Comparison of ENCODE assay signal across 8 cellular contexts in the genomic region with DNA sequence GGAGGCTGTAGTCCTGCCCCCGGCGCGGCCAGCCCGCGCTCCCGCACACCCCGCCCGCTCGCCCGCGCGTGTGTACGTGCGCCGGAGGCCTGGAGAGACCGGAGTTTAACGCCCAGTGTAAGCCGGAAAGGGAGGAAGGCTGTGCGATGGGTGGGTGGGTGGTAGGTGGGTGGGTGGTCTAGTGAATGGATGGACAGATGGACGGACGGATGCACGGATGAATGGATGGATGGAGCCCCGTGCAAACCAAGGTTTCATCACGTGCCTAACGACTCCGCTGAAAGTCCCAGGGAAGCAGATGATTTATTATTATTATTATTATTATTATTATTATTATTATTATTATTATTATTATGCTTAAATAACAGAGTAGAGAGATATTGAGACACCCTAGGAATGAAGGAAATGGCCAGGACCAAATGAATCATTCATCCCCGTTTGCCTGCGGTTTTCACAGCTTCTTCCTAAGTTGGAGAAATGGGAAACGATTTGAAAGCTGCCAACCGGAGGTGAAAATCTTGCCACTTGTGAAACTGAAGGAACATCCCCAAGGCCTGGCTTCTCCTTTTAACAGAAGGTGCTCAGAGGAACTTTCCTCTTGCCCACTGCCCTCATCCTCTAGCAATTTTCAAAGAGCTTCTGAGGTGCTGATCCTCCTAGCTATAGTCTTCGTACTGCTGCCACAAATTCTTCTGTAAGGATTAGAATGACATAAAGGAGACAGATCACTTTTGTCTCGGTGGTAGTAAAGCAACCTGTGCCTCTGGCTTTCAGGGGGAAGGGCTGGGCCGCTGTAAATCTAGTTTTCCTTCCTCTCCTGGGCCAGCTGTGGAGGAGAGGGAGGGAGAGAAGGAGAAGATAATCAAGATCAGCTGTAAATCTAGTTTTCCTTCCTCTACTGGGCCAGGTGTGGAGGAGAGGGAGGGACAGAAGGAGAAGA. TPM values are rescaled to one million over a fixed set of nuclear protein-coding genes. Genes with fewer than 3 reads are reported as not detected.
DNase-seq lines count a peak whose midpoint lies in the region; ATAC-seq and TF ChIP-seq lines count a peak whose summit lies in the region.

No MANE protein-coding gene starts in this region.

- intact Hi-C loops in activated CD4-positive, alpha-beta T cell treated with anti-CD3 and anti-CD28 coated beads, Interleukin-2, amount 10 ng/mL, durations not matched to agents 24 days and 14 days (cut with micrococcal nuclease): no loop called here
- intact Hi-C loops in activated B cell treated with CpG ODN at 0.5 μM for 24 hours (cut with micrococcal nuclease): loop anchor here (5.0 kb wide), 1 partner anchor 40 kb away; no protein-coding TSS in a partner anchor

- CTCF ChIA-PET in activated B cell treated with CpG ODN at 0.5 μM for 24 hours (lab: Charles Lee): no interaction called here

- no peak overlapping the region for H3K27ac ChIP-seq in suprapubic skin

- no peak for ATAC-seq in activated B cell treated with CpG ODN at 0.5 μM for 24 hours (ENCODE audit: low read depth)
- no peak for ATAC-seq in GM18498 (IDR thresholded peaks at IDR 0.05; ENCODE audit: unreplicated experiment)

- H3K9me3 ChIP-seq in iPS-18c (ENCODE audit: control insufficient read depth, insufficient read depth, low read length): no peaks in the 10 kb centered on the region
- H3K9me3 ChIP-seq in suprapubic skin: no peaks in the 10 kb centered on the region

- no peaks in the 10 kb centered on the region for H3K36me3 Mint-ChIP-seq in activated CD4-positive, alpha-beta T cell treated with anti-CD3 and anti-CD28 coated beads, Interleukin-2, amount 10 ng/mL, durations not matched to agents 24 days and 14 days (ENCODE audit: low read depth)
- no peaks in the 10 kb centered on the region for H3K36me3 Mint-ChIP-seq in activated B cell treated with CpG ODN at 0.5 μM for 24 hours (ENCODE audit: low read depth)

- peak overlapping the region; percentile 8 for H3K4me3 Mint-ChIP-seq in activated CD4-positive, alpha-beta T cell treated with anti-CD3 and anti-CD28 coated beads, Interleukin-2, amount 10 ng/mL, durations not matched to agents 24 days and 14 days
- peak overlapping the region; percentile 80 for H3K4me3 Mint-ChIP-seq in activated B cell treated with CpG ODN at 0.5 μM for 24 hours

- H3K36me3 ChIP-seq in suprapubic skin: no peaks in the 10 kb centered on the region

- TF ChIP-seq CTCF in activated B cell treated with CpG ODN at 0.5 μM for 24 hours (IDR thresholded peaks at IDR 0.05) (no peak), suprapubic skin (IDR thresholded peaks at IDR 0.05) (no peak)

- whole genome bisulfite sequencing in suprapubic skin: 8% methylated on average over 24 of the region's 33 CpGs

- POLR2A ChIA-PET in activated B cell treated with CpG ODN at 0.5 μM for 24 hours (lab: Charles Lee): no interaction called here

- no peaks in the 10 kb centered on the region for H3K4me1 Mint-ChIP-seq in activated CD4-positive, alpha-beta T cell treated with anti-CD3 and anti-CD28 coated beads, Interleukin-2, amount 10 ng/mL, durations not matched to agents 24 days and 14 days
- H3K4me1 Mint-ChIP-seq in activated B cell treated with CpG ODN at 0.5 μM for 24 hours: peaks cover 12% of the 10 kb centered on the region

- no peak overlapping the region for H3K27ac Mint-ChIP-seq in activated CD4-positive, alpha-beta T cell treated with anti-CD3 and anti-CD28 coated beads, Interleukin-2, amount 10 ng/mL, durations not matched to agents 24 days and 14 days
- H3K27ac Mint-ChIP-seq in activated B cell treated with CpG ODN at 0.5 μM for 24 hours: no peak overlapping the region

- DNase-seq in activated CD4-positive, alpha-beta T cell treated with anti-CD3 and anti-CD28 coated beads, Interleukin-2, amount 10 ng/mL, durations not matched to agents 24 days and 14 days: no peak
- DNase-seq in activated CD4-positive, alpha-beta T cell treated with anti-CD3 and anti-CD28 coated beads for 48 hours: no peak
- DNase-seq in activated B cell treated with CpG ODN at 0.5 μM for 24 hours (no peak), suprapubic skin (ENCODE audit: low spot score in 2 of 2) (no peak), mesenteric fat pad (ENCODE audit: low spot score) (no peak), activated gamma-delta T cell treated with Interleukin-2 at 50 U/mL for 16 hours (no peak)

- H3K27me3 Mint-ChIP-seq in activated CD4-positive, alpha-beta T cell treated with anti-CD3 and anti-CD28 coated beads, Interleukin-2, amount 10 ng/mL, durations not matched to agents 24 days and 14 days: peaks cover 43% of the 10 kb centered on the region
- H3K27me3 Mint-ChIP-seq in activated B cell treated with CpG ODN at 0.5 μM for 24 hours: peaks cover 32% of the 10 kb centered on the region

- no peak for TF ChIP-seq EP300 in suprapubic skin (IDR thresholded peaks at IDR 0.05)

- H3K4me1 ChIP-seq in suprapubic skin: peaks cover 13% of the 10 kb centered on the region

- no peaks in the 10 kb centered on the region for H3K9me3 Mint-ChIP-seq in activated CD4-positive, alpha-beta T cell treated with anti-CD3 and anti-CD28 coated beads, Interleukin-2, amount 10 ng/mL, durations not matched to agents 24 days and 14 days
- no peaks in the 10 kb centered on the region for H3K9me3 Mint-ChIP-seq in activated B cell treated with CpG ODN at 0.5 μM for 24 hours

- peaks cover 13% of the 10 kb centered on the region for H3K27me3 ChIP-seq in suprapubic skin

- no peak for TF ChIP-seq POLR2A in suprapubic skin (IDR thresholded peaks at IDR 0.05)

- H3K4me3 ChIP-seq in iPS-18c (ENCODE audit: insufficient read depth, low read depth, low read length) (peak overlapping the region; percentile 71), suprapubic skin (peak overlapping the region; percentile 52)

RNA-seq across cellular contexts. Expression of gene RGS7, which starts 0.6 kb away (rescaled TPM):
- total RNA-seq in activated CD4-positive, alpha-beta T cell treated with anti-CD3 and anti-CD28 coated beads, Interleukin-2, amount 10 ng/mL, durations not matched to agents 24 days and 14 days: not detected in 2 replicates
- 0.39 and 0.49 TPM in 2 replicates for total RNA-seq in activated B cell treated with CpG ODN at 0.5 μM for 24 hours
- total RNA-seq in suprapubic skin: not detected
- not detected for total RNA-seq in mesenteric fat pad
